22 cellular contexts compared by ENCODE assay signal in the genomic region with DNA sequence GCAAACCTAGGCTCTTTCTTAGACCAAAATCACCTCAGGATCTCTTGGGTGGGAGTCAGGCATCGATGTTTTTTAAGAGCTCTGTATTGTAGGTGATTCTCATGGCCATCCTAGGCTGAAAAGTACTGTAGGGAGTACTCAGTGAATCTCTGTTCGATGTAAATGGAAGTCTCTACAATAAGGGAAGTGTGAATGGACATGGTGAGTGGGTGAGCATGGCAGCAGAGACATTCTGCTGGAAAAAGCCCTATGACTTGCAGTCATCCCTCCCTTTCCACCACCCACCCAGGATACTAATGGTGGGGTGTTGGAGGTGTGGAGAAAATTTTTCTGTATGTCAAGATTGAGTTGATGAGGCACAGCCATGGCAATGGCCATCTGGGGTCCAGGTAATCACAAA. TPM values are rescaled to one million over a fixed set of nuclear protein-coding genes. Genes with fewer than 3 reads are reported as not detected.
"Had no signal": no experiment of that assay in that cellular context is flagged by ENCODE, and none has a peak within 500 bp of the region (broad histone marks: within the 10 kb centered on the region; RNA-seq: fewer than 3 reads in every experiment).

No MANE protein-coding gene starts in this region.

- DNase-seq: IMR-90, Karpas-422, KG1, MG63, NCI-H1092 treated with DMSO at 0.1 percent for 48 hours, NCI-H1436, NCI-H187 treated with DMSO at 0.1 percent for 48 hours, NCI-H2029 treated with DMSO at 0.1 percent for 48 hours, NCI-H2171 treated with DMSO at 0.1 percent for 48 hours, NCI-H345, NCI-H446 treated with DMSO at 0.1 percent for 48 hours, NCI-H510A treated with DMSO at 0.1 percent for 48 hours, NCI-H526, NCI-H774, SHP77, SK-N-SH, SW 1271, T-cell had no signal

- H3K27me3 ChIP-seq: MG63 had no signal

- ATAC-seq: HepG2, Panc1, T-cell had no signal

- H3K9me3 ChIP-seq: SK-N-SH had no signal

- H3K27ac ChIP-seq: RWPE1 had no signal

- H3K27ac Mint-ChIP-seq: T-cell had no signal

- H3K4me1 Mint-ChIP-seq: T-cell had no signal

- H3K9ac ChIP-seq: SK-N-SH had no signal

- H3K4me3 Mint-ChIP-seq: T-cell had no signal

- H3K9me2 ChIP-seq: SK-N-SH had no signal

- H3K36me3 ChIP-seq: MG63 had no signal

- H3K4me3 ChIP-seq: MG63 had no signal

- H3K9me3 Mint-ChIP-seq: T-cell had no signal

- H3K36me3 Mint-ChIP-seq: T-cell had no signal

- H3K4me2 ChIP-seq: SK-N-SH had no signal

RNA-seq across cellular contexts. Expression of a gene that starts 30.9 kb away (rescaled TPM):
- total RNA-seq: HepG2, HT1080, IMR-90 had no signal
- polyA plus RNA-seq: HepG2, IMR-90, SK-N-SH had no signal
